15 cellular contexts compared by ENCODE assay signal in the genomic region with DNA sequence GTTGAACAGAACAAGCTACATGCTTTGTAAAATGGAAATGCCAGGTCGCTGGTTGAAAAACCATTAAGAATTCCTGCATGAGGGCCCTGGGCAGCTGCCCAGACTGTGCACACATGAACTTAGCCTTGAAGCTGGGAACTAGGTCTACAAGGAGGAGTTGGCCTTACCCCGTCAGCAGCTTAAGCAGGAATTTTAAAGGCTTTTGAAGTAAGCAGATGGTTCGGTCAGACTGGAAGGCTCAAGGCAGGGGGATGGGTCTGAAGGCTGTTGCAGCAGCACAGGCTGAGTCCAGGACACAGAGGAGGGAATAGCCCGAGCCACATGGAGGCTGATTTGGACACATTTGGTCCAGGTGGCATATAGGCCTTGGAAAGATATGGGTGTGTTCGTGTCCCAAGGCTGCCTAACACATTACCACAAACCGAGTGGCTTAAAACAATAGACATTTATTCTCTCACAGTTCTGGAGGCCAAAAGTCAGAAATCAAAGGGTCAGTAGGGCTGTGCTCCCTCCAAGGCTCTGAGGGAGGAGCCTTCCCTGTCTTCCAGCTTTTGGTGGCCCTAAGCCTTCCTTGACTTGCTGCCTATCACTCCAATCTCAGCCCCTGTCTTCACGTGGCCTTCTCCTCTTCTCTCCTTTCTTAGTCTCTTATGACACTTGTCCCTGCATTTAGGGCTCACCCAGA. TPM values are rescaled to one million over a fixed set of nuclear protein-coding genes. Genes with fewer than 3 reads are reported as not detected.
DNase-seq lines count a peak whose midpoint lies in the region; FAIRE-seq and TF ChIP-seq lines count a peak whose summit lies in the region.
"Had no signal": no experiment of that assay in that cellular context is flagged by ENCODE, and none has a peak within 500 bp of the region (broad histone marks: within the 10 kb centered on the region; RNA-seq: fewer than 3 reads in every experiment).

No MANE protein-coding gene starts in this region.

- H4K20me1 ChIP-seq in osteoblast (ENCODE audit: insufficient read depth, low read length): no peaks in the 10 kb centered on the region

- no peaks in the 10 kb centered on the region for H3K9me3 Mint-ChIP-seq in CD8-positive, alpha-beta memory T cell
- H3K9me3 Mint-ChIP-seq: activated CD4-positive, alpha-beta memory T cell treated with anti-CD3 and anti-CD28 coated beads for 36 hours; stimulated activated naive CD8-positive, alpha-beta T cell treated with anti-CD3 and anti-CD28 coated beads, Interleukin-15, Interleukin-2, amounts not matched to agents 100 ng/mL and 50 ng/mL, for 24 hours had no signal

- H3K27ac ChIP-seq in osteoblast (ENCODE audit: low read depth, low read length) (peak overlapping the region; percentile 93), transverse colon (no peak overlapping the region)
- no peak overlapping the region for H3K27ac ChIP-seq in CD8-positive, alpha-beta memory T cell (ENCODE audit: low read depth, low read length)
- H3K27ac ChIP-seq: SJSA1 had no signal

- H3K4me1 Mint-ChIP-seq in CD8-positive, alpha-beta memory T cell: peaks cover 0 to 2% (median 0%) of the 10 kb centered on the region in 3 donors

- in situ Hi-C loops in transverse colon (cut with MboI; ENCODE audit: low pct_ligation_motif_present in 1 of 4, low pct_unique_long_range_greater_than_20kb in 1 of 4, low sequenced_read_pairs in 3 of 4): no loop called here

- no peak overlapping the region for H3K4me3 Mint-ChIP-seq in CD8-positive, alpha-beta memory T cell
- H3K4me3 Mint-ChIP-seq: activated CD4-positive, alpha-beta memory T cell treated with anti-CD3 and anti-CD28 coated beads for 36 hours; stimulated activated naive CD8-positive, alpha-beta T cell treated with anti-CD3 and anti-CD28 coated beads, Interleukin-15, Interleukin-2, amounts not matched to agents 100 ng/mL and 50 ng/mL, for 24 hours had no signal

- WGBS in transverse colon (ENCODE audit: low coverage in 1 of 2), 2 donors: 44 to 63% methylated on average over 4 to 7 of the region's 7 CpGs

- H3K4me3 ChIP-seq in osteoblast (ENCODE audit: insufficient read depth, low read length) (no peak overlapping the region), transverse colon (no peak overlapping the region)
- H3K4me3 ChIP-seq in CD8-positive, alpha-beta memory T cell (ENCODE audit: low read length): no peak overlapping the region
- H3K4me3 ChIP-seq: SJSA1 had no signal

- TF ChIP-seq CTCF in osteoblast (IDR thresholded peaks at IDR 0.05; ENCODE audit: extremely low read depth, low read depth, low read length) (no peak), transverse colon (IDR thresholded peaks at IDR 0.05) (no peak)

- POLR2A ChIA-PET in CD8-positive, alpha-beta memory T cell (lab: Charles Lee): no interaction called here

- no peak overlapping the region for H2AFZ ChIP-seq in osteoblast (ENCODE audit: low read length)

- no peaks in the 10 kb centered on the region for H3K27me3 ChIP-seq in osteoblast (ENCODE audit: insufficient read depth, low read length)
- no peaks in the 10 kb centered on the region for H3K27me3 ChIP-seq in transverse colon
- H3K27me3 ChIP-seq in CD8-positive, alpha-beta memory T cell (ENCODE audit: insufficient read depth, low read length, poor library complexity, severe bottlenecking): no peaks in the 10 kb centered on the region
- H3K27me3 ChIP-seq: SJSA1 had no signal

- intact Hi-C loops in transverse colon (cut with DNase I; ENCODE audit: low total_unique reads): no loop called here

- H3K79me2 ChIP-seq in osteoblast (ENCODE audit: insufficient read depth, low read length): no peaks in the 10 kb centered on the region

- peak; percentile 62 for DNase-seq in D341Med (ENCODE audit: low spot score)
- peak; percentile 13 for DNase-seq in NCI-H446 treated with DMSO at 0.1 percent for 48 hours (lab: John Stamatoyannopoulos, UW)
- DNase-seq in osteoblast (ENCODE audit: insufficient read length, low spot score, missing footprints): peak; percentile 80
- DNase-seq in cortex of kidney (lab: John Stamatoyannopoulos, UW): no peak
- no peak for DNase-seq in transverse colon
- DNase-seq in CD8-positive, alpha-beta memory T cell: no peak
- no peak for DNase-seq in stimulated activated naive CD4-positive, alpha-beta T cell (lab: John Stamatoyannopoulos, UW)
- DNase-seq: activated CD4-positive, alpha-beta memory T cell treated with anti-CD3 and anti-CD28 coated beads for 36 hours; DND-41; NCI-H1930 had no signal

- peaks cover 33% of the 10 kb centered on the region for H3K4me1 ChIP-seq in osteoblast (ENCODE audit: insufficient read depth, low read length)
- peaks cover 0 to 14% (median 0%) of the 10 kb centered on the region in 4 donors for H3K4me1 ChIP-seq in transverse colon
- H3K4me1 ChIP-seq in CD8-positive, alpha-beta memory T cell (ENCODE audit: insufficient read depth, low read length): no peaks in the 10 kb centered on the region

- TF ChIP-seq POLR2A in transverse colon (IDR thresholded peaks at IDR 0.05): no peak

- peak overlapping the region in 1 of 8 donors; percentile 19 for H3K27ac Mint-ChIP-seq in CD8-positive, alpha-beta memory T cell
- H3K27ac Mint-ChIP-seq: activated CD4-positive, alpha-beta memory T cell treated with anti-CD3 and anti-CD28 coated beads for 36 hours; stimulated activated naive CD8-positive, alpha-beta T cell treated with anti-CD3 and anti-CD28 coated beads, Interleukin-15, Interleukin-2, amounts not matched to agents 100 ng/mL and 50 ng/mL, for 24 hours had no signal

- no peaks in the 10 kb centered on the region for H3K36me3 Mint-ChIP-seq in CD8-positive, alpha-beta memory T cell
- H3K36me3 Mint-ChIP-seq: activated CD4-positive, alpha-beta memory T cell treated with anti-CD3 and anti-CD28 coated beads for 36 hours had no signal

- peak; percentile 12 for FAIRE-seq in endometrium (lab: Jason Lieb, UNC)

- H3K27me3 Mint-ChIP-seq in CD8-positive, alpha-beta memory T cell: no peaks in the 10 kb centered on the region
- H3K27me3 Mint-ChIP-seq: activated CD4-positive, alpha-beta memory T cell treated with anti-CD3 and anti-CD28 coated beads for 36 hours; stimulated activated naive CD8-positive, alpha-beta T cell treated with anti-CD3 and anti-CD28 coated beads, Interleukin-15, Interleukin-2, amounts not matched to agents 100 ng/mL and 50 ng/mL, for 24 hours had no signal

- H3K4me2 ChIP-seq in osteoblast (ENCODE audit: insufficient read depth, low read length): no peak overlapping the region

- H3K9me3 ChIP-seq in osteoblast (ENCODE audit: low read depth, low read length) (no peaks in the 10 kb centered on the region), transverse colon (no peaks in the 10 kb centered on the region)
- H3K9me3 ChIP-seq in CD8-positive, alpha-beta memory T cell (ENCODE audit: low read length): no peaks in the 10 kb centered on the region
- H3K9me3 ChIP-seq: SJSA1 had no signal

- H3K36me3 ChIP-seq in osteoblast (ENCODE audit: insufficient read depth, low read length) (no peaks in the 10 kb centered on the region), transverse colon (no peaks in the 10 kb centered on the region)
- no peaks in the 10 kb centered on the region for H3K36me3 ChIP-seq in CD8-positive, alpha-beta memory T cell (ENCODE audit: insufficient read depth, low read length)
- H3K36me3 ChIP-seq: SJSA1 had no signal

- TF ChIP-seq EP300 in transverse colon (IDR thresholded peaks at IDR 0.05; ENCODE audit: low read depth): no peak

- CTCF ChIA-PET in CD8-positive, alpha-beta memory T cell (lab: Charles Lee): no interaction called here

RNA-seq across cellular contexts. Expression of gene LIF, which starts 11.6 kb away (rescaled TPM):
- total RNA-seq in osteoblast (3.2 and 3.3 TPM in 2 replicates), transverse colon (1 to 10 TPM; 4.0 to 5.2 (median 4.4) TPM)
- total RNA-seq in CD8-positive, alpha-beta memory T cell: 10 to 100 TPM; 87.5 to 88.6 TPM
- polyA plus RNA-seq in CD8-positive, alpha-beta memory T cell: not detected

RNA-seq across cellular contexts. Expression of gene OSM, which starts 31.7 kb away (rescaled TPM):
- total RNA-seq in osteoblast (not detected in 2 replicates), transverse colon (not detected)
- 10 to 100 TPM; 18.9 to 20.7 TPM for total RNA-seq in CD8-positive, alpha-beta memory T cell
- 16.4 TPM for polyA plus RNA-seq in CD8-positive, alpha-beta memory T cell
- total RNA-seq: bronchial epithelial cell, lung microvascular endothelial cell, SJSA1 had no signal

RNA-seq across cellular contexts. Expression of gene CASTOR1, which starts 54.4 kb away (rescaled TPM):
- total RNA-seq in osteoblast: 5.3 and 5.8 TPM in 2 replicates
- 1 to 10 TPM in 2 of 4 donors, not detected in 2; 5.6 to 6.8 TPM for total RNA-seq in transverse colon
- total RNA-seq in CD8-positive, alpha-beta memory T cell: 1 to 10 TPM; 4.0 to 5.3 TPM
- polyA plus RNA-seq in CD8-positive, alpha-beta memory T cell: 17.8 TPM

Comparison
In these comparisons a context has a peak if more than half of its experiments do, and no peak if none do; other contexts are left out.
1. DNase-seq: peak in D341Med (single experiment), NCI-H446 treated with DMSO at 0.1 percent for 48 hours (single experiment) and osteoblast (single experiment); none in cortex of kidney (single experiment), transverse colon (single experiment), CD8-positive, alpha-beta memory T cell (0 of 5) and stimulated activated naive CD4-positive, alpha-beta T cell (0 of 6).
2. RNA of gene LIF, which starts 11.6 kb away (total RNA-seq): 87.5 to 88.6 TPM in CD8-positive, alpha-beta memory T cell; 4.0 to 5.2 TPM in transverse colon and 3.2 to 3.3 TPM in osteoblast; every median in the first group is over 10 times any median in the second.
3. RNA of gene OSM, which starts 31.7 kb away (total RNA-seq): 18.9 to 20.7 TPM in CD8-positive, alpha-beta memory T cell; not detected in osteoblast and not detected in transverse colon; every median in the first group is over 10 times any median in the second.